In genomic region chr10:3136763-3137611, GRCh38 we compare ENCODE assay signal across 12 cellular contexts. TPM values are rescaled to one million over a fixed set of nuclear protein-coding genes. Genes with fewer than 3 reads are reported as not detected.
DNase-seq lines count a peak whose midpoint lies in the region; ATAC-seq, FAIRE-seq and TF ChIP-seq lines count a peak whose summit lies in the region.
"Had no signal": no experiment of that assay in that cellular context is flagged by ENCODE, and none has a peak within 500 bp of the region (broad histone marks: within the 10 kb centered on the region; RNA-seq: fewer than 3 reads in every experiment).

No MANE protein-coding gene starts in this region.

- peak overlapping the region; percentile 59 to 82 for H3K27ac ChIP-seq in ascending aorta
- peak overlapping the region; percentile 14 for H3K27ac ChIP-seq in right cardiac atrium (ENCODE audit: low read length)
- peak overlapping the region; percentile 36 to 76 (median 66) for H3K27ac ChIP-seq in sigmoid colon
- H3K27ac ChIP-seq: BLaER1 treated with 17β-estradiol and CSF1 and Interleukin-3, amounts not matched to agents 10 nM and 100 nM had no signal

- H3K4me1 ChIP-seq in ascending aorta = peaks cover 0 to 30% of the 10 kb centered on the region in 2 donors
- peaks cover 3% of the 10 kb centered on the region for H3K4me1 ChIP-seq in right cardiac atrium (ENCODE audit: control insufficient read depth, insufficient read depth, low read length)
- peaks cover 0 to 38% (median 30%) of the 10 kb centered on the region in 4 donors for H3K4me1 ChIP-seq in sigmoid colon

- H3K36me3 ChIP-seq in ascending aorta (peaks cover 50 to 95% of the 10 kb centered on the region in 2 donors), sigmoid colon (peaks cover 28 to 97% (median 53%) of the 10 kb centered on the region in 4 donors)

- intact Hi-C loops in ascending aorta (cut with DNase I) (no loop called here), right cardiac atrium (cut with DNase I) (no loop called here), sigmoid colon (cut with DNase I) (no loop called here)

- FAIRE-seq in D721Med (lab: Jason Lieb, UNC) = no peak

- peak; percentile 80 to 89 for ATAC-seq in right cardiac atrium
- ATAC-seq in HG03135 (IDR thresholded peaks at IDR 0.05; ENCODE audit: unreplicated experiment) = no peak

- DNase-seq in AG09319 (ENCODE audit: extremely low read depth, low read depth) (peak; percentile 69), ascending aorta (ENCODE audit: low spot score in 2 of 2) (peak; percentile 62 to 89), right cardiac atrium (peak; percentile 76 to 89 (median 82)), sigmoid colon (peak; percentile 94), D721Med (ENCODE audit: insufficient read length, low spot score) (no peak), cortex of kidney (lab: John Stamatoyannopoulos, UW) (no peak), mesenteric fat pad (ENCODE audit: low spot score) (no peak)
- DNase-seq: activated B cell treated with CpG ODN at 0.5 μM for 24 hours; effector CD4-positive, alpha-beta T cell; NCI-H2227 treated with DMSO at 0.1 percent for 48 hours had no signal

- no peak for TF ChIP-seq POLR2A in sigmoid colon (IDR thresholded peaks at IDR 0.05)

- H3K27me3 ChIP-seq in ascending aorta (no peaks in the 10 kb centered on the region), right cardiac atrium (ENCODE audit: control insufficient read depth, insufficient read depth) (no peaks in the 10 kb centered on the region), sigmoid colon (no peaks in the 10 kb centered on the region)
- H3K27me3 ChIP-seq: BLaER1 treated with 17β-estradiol and CSF1 and Interleukin-3, amounts not matched to agents 10 nM and 100 nM had no signal

- TF ChIP-seq CTCF in AG09319 (IDR thresholded peaks at IDR 0.05; ENCODE audit: low read depth, low read length) (no peak), ascending aorta (IDR thresholded peaks at IDR 0.05) (peak in 1 of 3 experiments; percentile 7), sigmoid colon (IDR thresholded peaks at IDR 0.05) (no peak), D721Med (IDR thresholded peaks at IDR 0.05; ENCODE audit: insufficient read depth, missing control alignments) (no peak)

- WGBS in right cardiac atrium = 55% methylated on average over 21 of the region's 21 CpGs
- 80 to 81% methylated on average over 21 of the region's 21 CpGs for WGBS in sigmoid colon, 2 donors

- H3K9me3 ChIP-seq in ascending aorta (no peaks in the 10 kb centered on the region), right cardiac atrium (ENCODE audit: control insufficient read depth, low read length) (no peaks in the 10 kb centered on the region), sigmoid colon (no peaks in the 10 kb centered on the region)
- H3K9me3 ChIP-seq: BLaER1 treated with 17β-estradiol and CSF1 and Interleukin-3, amounts not matched to agents 10 nM and 100 nM had no signal

- peak overlapping the region in 1 of 2 donors; percentile 31 for H3K4me3 ChIP-seq in ascending aorta
- H3K4me3 ChIP-seq in right cardiac atrium (ENCODE audit: low read length) = no peak overlapping the region
- H3K4me3 ChIP-seq in sigmoid colon = no peak overlapping the region
- H3K4me3 ChIP-seq: BLaER1 treated with 17β-estradiol and CSF1 and Interleukin-3, amounts not matched to agents 10 nM and 100 nM had no signal

- TF ChIP-seq EP300 in sigmoid colon (IDR thresholded peaks at IDR 0.05) = no peak

RNA-seq across cellular contexts. Expression of gene PITRM1, which starts 35.6 kb away (rescaled TPM):
- total RNA-seq in ascending aorta (110 TPM), right cardiac atrium (10 to 100 TPM; 54.1 to 78.4 (median 73.3) TPM), sigmoid colon (10 to 100 TPM; 48.5 to 70.3 (median 57.3) TPM), mesenteric fat pad (110 TPM)
- polyA plus RNA-seq in right cardiac atrium (67.8 TPM), sigmoid colon (10 to 100 TPM; 16.6 to 40.6 (median 23.4) TPM)

Comparison
In these comparisons a context has a peak if more than half of its experiments do, and no peak if none do; other contexts are left out.
1. DNase-seq: peak in AG09319 (single experiment), ascending aorta (2 of 2), right cardiac atrium (3 of 3) and sigmoid colon (single experiment); none in D721Med (single experiment), cortex of kidney (single experiment) and mesenteric fat pad (single experiment).
2. H3K27ac ChIP-seq: peak in every context shown above with its lines; median percentile 70 in ascending aorta; 66 in sigmoid colon; 14 in right cardiac atrium.